18 cellular contexts compared by ENCODE assay signal in the genomic region with DNA sequence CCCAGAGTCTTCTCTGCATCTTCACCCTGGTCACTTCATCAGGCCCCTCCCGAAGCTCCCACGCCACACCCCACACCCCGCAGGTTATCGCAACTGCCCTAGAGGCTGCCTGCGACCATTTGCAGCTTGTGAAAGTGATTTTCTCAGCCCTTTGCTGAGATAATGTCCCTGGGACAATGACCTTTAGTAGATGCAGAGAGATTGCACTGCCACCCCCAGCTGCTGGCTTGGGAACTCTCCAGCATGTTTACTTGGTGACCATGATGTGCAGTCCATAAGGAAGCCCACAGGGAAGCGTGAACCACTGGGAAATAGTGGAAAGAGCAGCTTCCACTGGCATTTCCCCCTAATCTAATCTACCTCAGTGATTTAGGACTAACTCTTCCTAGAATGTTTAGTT.
A peak's percentile ranks its signal among the peaks of the same experiment; 100 is the strongest.
DNase-seq lines count a peak whose midpoint lies in the region; ATAC-seq and TF ChIP-seq lines count a peak whose summit lies in the region.
"Had no signal": no experiment of that assay in that cellular context is flagged by ENCODE, and none has a peak within 500 bp of the region (broad histone marks: within the 10 kb centered on the region; RNA-seq: fewer than 3 reads in every experiment).

No MANE protein-coding gene starts in this region.

- POLR2A ChIA-PET in WTC11 (lab: Charles Lee), result no interaction called here

- H3K4me3 Mint-ChIP-seq in GM23338 (no peak overlapping the region), WTC11 (no peak overlapping the region), neural crest cell (no peak overlapping the region)
- H3K4me3 Mint-ChIP-seq: CD8-positive, alpha-beta memory T cell had no signal

- no peaks in the 10 kb centered on the region for H3K4me1 ChIP-seq in GM23338 (ENCODE audit: insufficient read depth)
- H3K4me1 ChIP-seq: BLaER1, Caco-2 had no signal

- H3K36me3 ChIP-seq in GM23338 (ENCODE audit: insufficient read depth), result no peaks in the 10 kb centered on the region
- H3K36me3 ChIP-seq: BLaER1 had no signal

- peaks cover 2% of the 10 kb centered on the region for H3K27me3 Mint-ChIP-seq in GM23338 (ENCODE audit: insufficient read depth, low read depth, poor library complexity)
- H3K27me3 Mint-ChIP-seq in WTC11 (ENCODE audit: low read depth), result no peaks in the 10 kb centered on the region
- no peaks in the 10 kb centered on the region for H3K27me3 Mint-ChIP-seq in neural crest cell (ENCODE audit: low read depth)
- H3K27me3 Mint-ChIP-seq: CD8-positive, alpha-beta memory T cell had no signal

- H3K9me2 ChIP-seq in GM23338 (ENCODE audit: insufficient read depth), result 0 out of 2 replicates have a peak, but pooled peaks cover 3% of the 10 kb centered on the region

- H3K27ac Mint-ChIP-seq in GM23338 (no peak overlapping the region), WTC11 (no peak overlapping the region), neural crest cell (ENCODE audit: unreplicated experiment) (peak overlapping the region; percentile 53)
- H3K27ac Mint-ChIP-seq: CD8-positive, alpha-beta memory T cell had no signal

- no peak overlapping the region for H2AFZ ChIP-seq in GM23338
- H2AFZ ChIP-seq: GM23248 had no signal

- H3K27me3 ChIP-seq in GM23338 (ENCODE audit: insufficient read depth), result no peaks in the 10 kb centered on the region
- H3K27me3 ChIP-seq: BLaER1 had no signal

- no peaks in the 10 kb centered on the region for H4K20me1 ChIP-seq in GM23338 (replicated peaks; ENCODE audit: insufficient read depth)
- H4K20me1 ChIP-seq: BLaER1 had no signal

- no peak overlapping the region for H3K4me2 ChIP-seq in GM23338
- H3K4me2 ChIP-seq: BLaER1 had no signal

- H3K36me3 Mint-ChIP-seq in GM23338 (ENCODE audit: low read depth) (no peaks in the 10 kb centered on the region), WTC11 (no peaks in the 10 kb centered on the region), neural crest cell (ENCODE audit: low read depth) (peaks cover 29% of the 10 kb centered on the region)

- no peaks in the 10 kb centered on the region for H3F3A ChIP-seq in GM23338 (replicated peaks; ENCODE audit: low read depth)

- H3K4me3 ChIP-seq in GM23338 (no peak overlapping the region), fibroblast of villous mesenchyme (ENCODE audit: low read depth, low read length) (no peak overlapping the region)
- H3K4me3 ChIP-seq: BLaER1, GM23248 had no signal

- ATAC-seq in GM23338 (peak; percentile 29; the same call in 1 of the 3 replicates), WTC11 (peak; percentile 20; the same call in 1 of the 2 replicates)
- ATAC-seq: HepG2 had no signal

- H3K4me1 Mint-ChIP-seq in GM23338 (peaks cover 8% of the 10 kb centered on the region), WTC11 (peaks cover 8% of the 10 kb centered on the region), neural crest cell (peaks cover 6% of the 10 kb centered on the region)
- H3K4me1 Mint-ChIP-seq: CD8-positive, alpha-beta memory T cell had no signal

- DNase-seq in GM23338 (ENCODE audit: low spot score) (no peak), WTC11 (ENCODE audit: low spot score) (no peak), fibroblast of villous mesenchyme (ENCODE audit: low read depth) (peak; percentile 94), neural crest cell (ENCODE audit: low read depth, low spot score) (no peak), NCI-H2171 (lab: John Stamatoyannopoulos, UW) (no peak), HT-29 (ENCODE audit: low spot score) (no peak), LoVo (ENCODE audit: low spot score) (no peak)
- DNase-seq: 8988T; AML-193; Caco-2; CD8-positive, alpha-beta memory T cell; DND-41; GDM1; GM23248; H7; KBM-7 had no signal

- H3K27ac ChIP-seq in GM23338 (ENCODE audit: low read depth), result no peak overlapping the region
- H3K27ac ChIP-seq: BLaER1, GM23248 had no signal

- TF ChIP-seq CTCF in GM23338 (conservative IDR thresholded peaks at IDR 0.05; ENCODE audit: low read depth in 2 of 2) (no peak), WTC11 (IDR thresholded peaks at IDR 0.05) (no peak), fibroblast of villous mesenchyme (IDR thresholded peaks at IDR 0.05; ENCODE audit: insufficient read depth, low read depth, low read length) (no peak), neural crest cell (conservative IDR thresholded peaks at IDR 0.05) (no peak)

- no peaks in the 10 kb centered on the region for H3K9me3 Mint-ChIP-seq in GM23338
- no peaks in the 10 kb centered on the region for H3K9me3 Mint-ChIP-seq in WTC11
- H3K9me3 Mint-ChIP-seq in neural crest cell, result no peaks in the 10 kb centered on the region
- H3K9me3 Mint-ChIP-seq: CD8-positive, alpha-beta memory T cell had no signal

- CTCF ChIA-PET in WTC11 (lab: Charles Lee), result interaction anchor here (1.5 kb wide), 1 partner anchor 12 kb away, joined by 6 read pairs; no protein-coding TSS in a partner anchor

- H3K79me2 ChIP-seq in GM23338 (replicated peaks; ENCODE audit: insufficient read depth), result no peaks in the 10 kb centered on the region

TF ChIP-seq in GM23338, 12 proteins besides CTCF, POLR2A, EP300 and RAD21 (continues in another document):
- TF ChIP-seq EZH2phosphoT487 (IDR thresholded peaks at IDR 0.05; ENCODE audit: unreplicated experiment), result no peak
- TF ChIP-seq ZNF331 (CRISPR knock-in tag; IDR thresholded peaks at IDR 0.05; ENCODE audit: low read depth), result no peak
- no peak for TF ChIP-seq ZNF114 (CRISPR knock-in tag; IDR thresholded peaks at IDR 0.05)

TF ChIP-seq in WTC11, 78 proteins besides CTCF, POLR2A, EP300 and RAD21:
- TF ChIP-seq HMGA2 (CRISPR knock-in tag; IDR thresholded peaks at IDR 0.05) (no peak), GABPB1 (CRISPR knock-in tag; IDR thresholded peaks at IDR 0.05) (no peak), SMAD3 (CRISPR knock-in tag; IDR thresholded peaks at IDR 0.05; ENCODE audit: borderline replicate concordance) (no peak), FOXJ3 (CRISPR knock-in tag; IDR thresholded peaks at IDR 0.05; ENCODE audit: borderline replicate concordance) (no peak), CBFB (CRISPR knock-in tag; IDR thresholded peaks at IDR 0.05; ENCODE audit: low read depth) (no peak), PRRX2 (CRISPR knock-in tag; IDR thresholded peaks at IDR 0.05) (no peak), ZNF232 (CRISPR knock-in tag; IDR thresholded peaks at IDR 0.05) (no peak)
- TF ChIP-seq, protein P1, sequence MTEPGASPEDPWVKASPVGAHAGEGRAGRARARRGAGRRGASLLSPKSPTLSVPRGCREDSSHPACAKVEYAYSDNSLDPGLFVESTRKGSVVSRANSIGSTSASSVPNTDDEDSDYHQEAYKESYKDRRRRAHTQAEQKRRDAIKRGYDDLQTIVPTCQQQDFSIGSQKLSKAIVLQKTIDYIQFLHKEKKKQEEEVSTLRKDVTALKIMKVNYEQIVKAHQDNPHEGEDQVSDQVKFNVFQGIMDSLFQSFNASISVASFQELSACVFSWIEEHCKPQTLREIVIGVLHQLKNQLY (CRISPR knock-in tag; IDR thresholded peaks at IDR 0.05), result no peak
- TF ChIP-seq, protein P2, sequence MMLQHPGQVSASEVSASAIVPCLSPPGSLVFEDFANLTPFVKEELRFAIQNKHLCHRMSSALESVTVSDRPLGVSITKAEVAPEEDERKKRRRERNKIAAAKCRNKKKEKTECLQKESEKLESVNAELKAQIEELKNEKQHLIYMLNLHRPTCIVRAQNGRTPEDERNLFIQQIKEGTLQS (CRISPR knock-in tag; conservative IDR thresholded peaks at IDR 0.05), result no peak
- TF ChIP-seq, protein P3, sequence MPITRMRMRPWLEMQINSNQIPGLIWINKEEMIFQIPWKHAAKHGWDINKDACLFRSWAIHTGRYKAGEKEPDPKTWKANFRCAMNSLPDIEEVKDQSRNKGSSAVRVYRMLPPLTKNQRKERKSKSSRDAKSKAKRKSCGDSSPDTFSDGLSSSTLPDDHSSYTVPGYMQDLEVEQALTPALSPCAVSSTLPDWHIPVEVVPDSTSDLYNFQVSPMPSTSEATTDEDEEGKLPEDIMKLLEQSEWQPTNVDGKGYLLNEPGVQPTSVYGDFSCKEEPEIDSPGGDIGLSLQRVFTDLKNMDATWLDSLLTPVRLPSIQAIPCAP (CRISPR knock-in tag; IDR thresholded peaks at IDR 0.05), result no peak
- TF ChIP-seq, protein P4, sequence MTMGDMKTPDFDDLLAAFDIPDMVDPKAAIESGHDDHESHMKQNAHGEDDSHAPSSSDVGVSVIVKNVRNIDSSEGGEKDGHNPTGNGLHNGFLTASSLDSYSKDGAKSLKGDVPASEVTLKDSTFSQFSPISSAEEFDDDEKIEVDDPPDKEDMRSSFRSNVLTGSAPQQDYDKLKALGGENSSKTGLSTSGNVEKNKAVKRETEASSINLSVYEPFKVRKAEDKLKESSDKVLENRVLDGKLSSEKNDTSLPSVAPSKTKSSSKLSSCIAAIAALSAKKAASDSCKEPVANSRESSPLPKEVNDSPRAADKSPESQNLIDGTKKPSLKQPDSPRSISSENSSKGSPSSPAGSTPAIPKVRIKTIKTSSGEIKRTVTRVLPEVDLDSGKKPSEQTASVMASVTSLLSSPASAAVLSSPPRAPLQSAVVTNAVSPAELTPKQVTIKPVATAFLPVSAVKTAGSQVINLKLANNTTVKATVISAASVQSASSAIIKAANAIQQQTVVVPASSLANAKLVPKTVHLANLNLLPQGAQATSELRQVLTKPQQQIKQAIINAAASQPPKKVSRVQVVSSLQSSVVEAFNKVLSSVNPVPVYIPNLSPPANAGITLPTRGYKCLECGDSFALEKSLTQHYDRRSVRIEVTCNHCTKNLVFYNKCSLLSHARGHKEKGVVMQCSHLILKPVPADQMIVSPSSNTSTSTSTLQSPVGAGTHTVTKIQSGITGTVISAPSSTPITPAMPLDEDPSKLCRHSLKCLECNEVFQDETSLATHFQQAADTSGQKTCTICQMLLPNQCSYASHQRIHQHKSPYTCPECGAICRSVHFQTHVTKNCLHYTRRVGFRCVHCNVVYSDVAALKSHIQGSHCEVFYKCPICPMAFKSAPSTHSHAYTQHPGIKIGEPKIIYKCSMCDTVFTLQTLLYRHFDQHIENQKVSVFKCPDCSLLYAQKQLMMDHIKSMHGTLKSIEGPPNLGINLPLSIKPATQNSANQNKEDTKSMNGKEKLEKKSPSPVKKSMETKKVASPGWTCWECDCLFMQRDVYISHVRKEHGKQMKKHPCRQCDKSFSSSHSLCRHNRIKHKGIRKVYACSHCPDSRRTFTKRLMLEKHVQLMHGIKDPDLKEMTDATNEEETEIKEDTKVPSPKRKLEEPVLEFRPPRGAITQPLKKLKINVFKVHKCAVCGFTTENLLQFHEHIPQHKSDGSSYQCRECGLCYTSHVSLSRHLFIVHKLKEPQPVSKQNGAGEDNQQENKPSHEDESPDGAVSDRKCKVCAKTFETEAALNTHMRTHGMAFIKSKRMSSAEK (CRISPR knock-in tag; IDR thresholded peaks at IDR 0.05; ENCODE audit: borderline replicate concordance), result no peak
- TF ChIP-seq, protein P5, sequence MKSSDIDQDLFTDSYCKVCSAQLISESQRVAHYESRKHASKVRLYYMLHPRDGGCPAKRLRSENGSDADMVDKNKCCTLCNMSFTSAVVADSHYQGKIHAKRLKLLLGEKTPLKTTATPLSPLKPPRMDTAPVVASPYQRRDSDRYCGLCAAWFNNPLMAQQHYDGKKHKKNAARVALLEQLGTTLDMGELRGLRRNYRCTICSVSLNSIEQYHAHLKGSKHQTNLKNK (CRISPR knock-in tag; IDR thresholded peaks at IDR 0.05), result no peak
TF ChIP-seq in WTC11: peak in this region for 0.
